ENCODE assay signal across 1 cellular context in genomic region chr2:217419075-217419671, GRCh38.
TF ChIP-seq lines count a peak whose summit lies in the region.

No MANE protein-coding gene starts in this region.

TF ChIP-seq in SK-N-SH, 30 proteins besides CTCF, POLR2A, EP300 and RAD21 (continued from another document):
- TF ChIP-seq SMC3 (IDR thresholded peaks at IDR 0.05; ENCODE audit: low read depth, low read length) (no peak), PBX3 (IDR thresholded peaks at IDR 0.05) (no peak), RXRA (IDR thresholded peaks at IDR 0.05; ENCODE audit: borderline replicate concordance, low read depth) (no peak), TCF12 (IDR thresholded peaks at IDR 0.05) (no peak), GABPA (IDR thresholded peaks at IDR 0.05; ENCODE audit: low read depth) (no peak), TAF1 (IDR thresholded peaks at IDR 0.05; ENCODE audit: borderline replicate concordance, low read depth, low read length) (no peak), USF1 (IDR thresholded peaks at IDR 0.05; ENCODE audit: borderline replicate concordance, low read depth) (no peak), ELF1 (IDR thresholded peaks at IDR 0.05) (no peak), MEF2A (IDR thresholded peaks at IDR 0.05; ENCODE audit: borderline replicate concordance, low read depth) (no peak), MAX (IDR thresholded peaks at IDR 0.05; ENCODE audit: low read depth) (no peak), FOXJ3 (CRISPR knock-in tag; IDR thresholded peaks at IDR 0.05) (no peak), GATA2 (CRISPR knock-in tag; IDR thresholded peaks at IDR 0.05) (no peak), SIN3A (IDR thresholded peaks at IDR 0.05; ENCODE audit: borderline replicate concordance, low read depth, low read length) (no peak)
